Comparison of ENCODE assay signal across 1 cellular context in genomic region chr19:45492627-45493470, GRCh38.
A peak's percentile ranks its signal among the peaks of the same experiment; 100 is the strongest.
TF ChIP-seq lines count a peak whose summit lies in the region.

No MANE protein-coding gene starts in this region.

TF ChIP-seq in HepG2, 621 proteins besides CTCF, POLR2A, EP300 and RAD21 (continued from another document and continues in another):
- TF ChIP-seq ZNF513 (CRISPR knock-in tag; conservative IDR thresholded peaks at IDR 0.05) (no peak), ZBTB26 (CRISPR knock-in tag; IDR thresholded peaks at IDR 0.05; ENCODE audit: borderline replicate concordance) (no peak), ATM (IDR thresholded peaks at IDR 0.05; ENCODE audit: borderline replicate concordance) (no peak), WIZ (CRISPR knock-in tag; IDR thresholded peaks at IDR 0.05) (no peak), ZNF597 (CRISPR knock-in tag; IDR thresholded peaks at IDR 0.05) (no peak), U2AF1 (optimal IDR thresholded peaks at IDR 0.05; ENCODE audit: low read depth, low read length) (no peak), MAFG (CRISPR knock-in tag; IDR thresholded peaks at IDR 0.05) (no peak), IKZF1 (IDR thresholded peaks at IDR 0.05) (no peak), ZBTB8A (CRISPR knock-in tag; IDR thresholded peaks at IDR 0.05; ENCODE audit: borderline replicate concordance, low read depth) (no peak), NFIC (IDR thresholded peaks at IDR 0.05; ENCODE audit: low read length) (no peak), SIN3A (IDR thresholded peaks at IDR 0.05; ENCODE audit: borderline replicate concordance, low read depth, low read length) (no peak), REXO4 (CRISPR knock-in tag; IDR thresholded peaks at IDR 0.05; ENCODE audit: borderline replicate concordance) (no peak), ZSCAN22 (CRISPR knock-in tag; IDR thresholded peaks at IDR 0.05) (0 out of 2 replicates have a peak, but pooled peaks have one; percentile 38), CC2D1A (CRISPR knock-in tag; IDR thresholded peaks at IDR 0.05) (no peak), NR3C1 (CRISPR knock-in tag; IDR thresholded peaks at IDR 0.05) (no peak), ZNF878 (CRISPR knock-in tag; IDR thresholded peaks at IDR 0.05) (0 out of 2 replicates have a peak, but pooled peaks have one; percentile 34), ZNF234 (CRISPR knock-in tag; conservative IDR thresholded peaks at IDR 0.05) (no peak), SMC3 (IDR thresholded peaks at IDR 0.05; ENCODE audit: low read length) (no peak), ZNF101 (CRISPR knock-in tag; IDR thresholded peaks at IDR 0.05; ENCODE audit: borderline replicate concordance, low read depth) (no peak), HHEX (CRISPR knock-in tag; IDR thresholded peaks at IDR 0.05) (no peak), DMAP1 (CRISPR knock-in tag; IDR thresholded peaks at IDR 0.05) (no peak), RFXAP (CRISPR knock-in tag; IDR thresholded peaks at IDR 0.05; ENCODE audit: borderline replicate concordance) (peak; percentile 65; the same call in 1 of the 2 replicates), CBX2 (IDR thresholded peaks at IDR 0.05; ENCODE audit: low read depth, low read length) (no peak), CBX2 (CRISPR knock-in tag; IDR thresholded peaks at IDR 0.05; ENCODE audit: low read depth) (no peak), GATA4 (IDR thresholded peaks at IDR 0.05; ENCODE audit: borderline replicate concordance, low read depth) (no peak), MIER3 (CRISPR knock-in tag; IDR thresholded peaks at IDR 0.05; ENCODE audit: borderline replicate concordance) (no peak; the same call in 1 of the 2 replicates), GLI4 (CRISPR knock-in tag; IDR thresholded peaks at IDR 0.05; ENCODE audit: borderline replicate concordance) (no peak), PLRG1 (conservative IDR thresholded peaks at IDR 0.05) (no peak), ETV5 (CRISPR knock-in tag; IDR thresholded peaks at IDR 0.05; ENCODE audit: borderline replicate concordance) (0 out of 2 replicates have a peak, but pooled peaks have one; percentile 24), ZNF263 (CRISPR knock-in tag; IDR thresholded peaks at IDR 0.05) (peak; percentile 47; the same call in 1 of the 2 replicates), ZSCAN9 (CRISPR knock-in tag; IDR thresholded peaks at IDR 0.05; ENCODE audit: borderline replicate concordance) (no peak), FOXP4 (CRISPR knock-in tag; IDR thresholded peaks at IDR 0.05) (peak; percentile 57), ZNF296 (CRISPR knock-in tag; conservative IDR thresholded peaks at IDR 0.05) (no peak), LCORL (IDR thresholded peaks at IDR 0.05) (no peak), LCORL (CRISPR knock-in tag; IDR thresholded peaks at IDR 0.05) (peak; percentile 60; the same call in 1 of the 2 replicates), GZF1 (CRISPR knock-in tag; IDR thresholded peaks at IDR 0.05) (no peak), DR1 (CRISPR knock-in tag; IDR thresholded peaks at IDR 0.05) (0 out of 2 replicates have a peak, but pooled peaks have one; percentile 19), NPAS2 (CRISPR knock-in tag; IDR thresholded peaks at IDR 0.05; ENCODE audit: borderline replicate concordance) (no peak), ZFP90 (CRISPR knock-in tag; IDR thresholded peaks at IDR 0.05; ENCODE audit: borderline replicate concordance) (peak; percentile 72; the same call in 1 of the 2 replicates), ZNF274 (CRISPR knock-in tag; IDR thresholded peaks at IDR 0.05) (no peak), RFX1 (IDR thresholded peaks at IDR 0.05) (no peak)
- TF ChIP-seq, protein P1, sequence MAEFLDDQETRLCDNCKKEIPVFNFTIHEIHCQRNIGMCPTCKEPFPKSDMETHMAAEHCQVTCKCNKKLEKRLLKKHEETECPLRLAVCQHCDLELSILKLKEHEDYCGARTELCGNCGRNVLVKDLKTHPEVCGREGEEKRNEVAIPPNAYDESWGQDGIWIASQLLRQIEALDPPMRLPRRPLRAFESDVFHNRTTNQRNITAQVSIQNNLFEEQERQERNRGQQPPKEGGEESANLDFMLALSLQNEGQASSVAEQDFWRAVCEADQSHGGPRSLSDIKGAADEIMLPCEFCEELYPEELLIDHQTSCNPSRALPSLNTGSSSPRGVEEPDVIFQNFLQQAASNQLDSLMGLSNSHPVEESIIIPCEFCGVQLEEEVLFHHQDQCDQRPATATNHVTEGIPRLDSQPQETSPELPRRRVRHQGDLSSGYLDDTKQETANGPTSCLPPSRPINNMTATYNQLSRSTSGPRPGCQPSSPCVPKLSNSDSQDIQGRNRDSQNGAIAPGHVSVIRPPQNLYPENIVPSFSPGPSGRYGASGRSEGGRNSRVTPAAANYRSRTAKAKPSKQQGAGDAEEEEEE (CRISPR knock-in tag; IDR thresholded peaks at IDR 0.05; ENCODE audit: borderline replicate concordance), result no peak
- TF ChIP-seq, protein P2, sequence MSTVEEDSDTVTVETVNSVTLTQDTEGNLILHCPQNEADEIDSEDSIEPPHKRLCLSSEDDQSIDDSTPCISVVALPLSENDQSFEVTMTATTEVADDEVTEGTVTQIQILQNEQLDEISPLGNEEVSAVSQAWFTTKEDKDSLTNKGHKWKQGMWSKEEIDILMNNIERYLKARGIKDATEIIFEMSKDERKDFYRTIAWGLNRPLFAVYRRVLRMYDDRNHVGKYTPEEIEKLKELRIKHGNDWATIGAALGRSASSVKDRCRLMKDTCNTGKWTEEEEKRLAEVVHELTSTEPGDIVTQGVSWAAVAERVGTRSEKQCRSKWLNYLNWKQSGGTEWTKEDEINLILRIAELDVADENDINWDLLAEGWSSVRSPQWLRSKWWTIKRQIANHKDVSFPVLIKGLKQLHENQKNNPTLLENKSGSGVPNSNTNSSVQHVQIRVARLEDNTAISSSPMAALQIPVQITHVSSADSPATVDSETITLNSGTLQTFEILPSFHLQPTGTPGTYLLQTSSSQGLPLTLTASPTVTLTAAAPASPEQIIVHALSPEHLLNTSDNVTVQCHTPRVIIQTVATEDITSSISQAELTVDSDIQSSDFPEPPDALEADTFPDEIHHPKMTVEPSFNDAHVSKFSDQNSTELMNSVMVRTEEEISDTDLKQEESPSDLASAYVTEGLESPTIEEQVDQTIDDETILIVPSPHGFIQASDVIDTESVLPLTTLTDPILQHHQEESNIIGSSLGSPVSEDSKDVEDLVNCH (CRISPR knock-in tag; IDR thresholded peaks at IDR 0.05), result no peak
- TF ChIP-seq, protein P3, sequence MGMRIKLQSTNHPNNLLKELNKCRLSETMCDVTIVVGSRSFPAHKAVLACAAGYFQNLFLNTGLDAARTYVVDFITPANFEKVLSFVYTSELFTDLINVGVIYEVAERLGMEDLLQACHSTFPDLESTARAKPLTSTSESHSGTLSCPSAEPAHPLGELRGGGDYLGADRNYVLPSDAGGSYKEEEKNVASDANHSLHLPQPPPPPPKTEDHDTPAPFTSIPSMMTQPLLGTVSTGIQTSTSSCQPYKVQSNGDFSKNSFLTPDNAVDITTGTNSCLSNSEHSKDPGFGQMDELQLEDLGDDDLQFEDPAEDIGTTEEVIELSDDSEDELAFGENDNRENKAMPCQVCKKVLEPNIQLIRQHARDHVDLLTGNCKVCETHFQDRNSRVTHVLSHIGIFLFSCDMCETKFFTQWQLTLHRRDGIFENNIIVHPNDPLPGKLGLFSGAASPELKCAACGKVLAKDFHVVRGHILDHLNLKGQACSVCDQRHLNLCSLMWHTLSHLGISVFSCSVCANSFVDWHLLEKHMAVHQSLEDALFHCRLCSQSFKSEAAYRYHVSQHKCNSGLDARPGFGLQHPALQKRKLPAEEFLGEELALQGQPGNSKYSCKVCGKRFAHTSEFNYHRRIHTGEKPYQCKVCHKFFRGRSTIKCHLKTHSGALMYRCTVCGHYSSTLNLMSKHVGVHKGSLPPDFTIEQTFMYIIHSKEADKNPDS (CRISPR knock-in tag; IDR thresholded peaks at IDR 0.05), result no peak
- TF ChIP-seq, protein P4, sequence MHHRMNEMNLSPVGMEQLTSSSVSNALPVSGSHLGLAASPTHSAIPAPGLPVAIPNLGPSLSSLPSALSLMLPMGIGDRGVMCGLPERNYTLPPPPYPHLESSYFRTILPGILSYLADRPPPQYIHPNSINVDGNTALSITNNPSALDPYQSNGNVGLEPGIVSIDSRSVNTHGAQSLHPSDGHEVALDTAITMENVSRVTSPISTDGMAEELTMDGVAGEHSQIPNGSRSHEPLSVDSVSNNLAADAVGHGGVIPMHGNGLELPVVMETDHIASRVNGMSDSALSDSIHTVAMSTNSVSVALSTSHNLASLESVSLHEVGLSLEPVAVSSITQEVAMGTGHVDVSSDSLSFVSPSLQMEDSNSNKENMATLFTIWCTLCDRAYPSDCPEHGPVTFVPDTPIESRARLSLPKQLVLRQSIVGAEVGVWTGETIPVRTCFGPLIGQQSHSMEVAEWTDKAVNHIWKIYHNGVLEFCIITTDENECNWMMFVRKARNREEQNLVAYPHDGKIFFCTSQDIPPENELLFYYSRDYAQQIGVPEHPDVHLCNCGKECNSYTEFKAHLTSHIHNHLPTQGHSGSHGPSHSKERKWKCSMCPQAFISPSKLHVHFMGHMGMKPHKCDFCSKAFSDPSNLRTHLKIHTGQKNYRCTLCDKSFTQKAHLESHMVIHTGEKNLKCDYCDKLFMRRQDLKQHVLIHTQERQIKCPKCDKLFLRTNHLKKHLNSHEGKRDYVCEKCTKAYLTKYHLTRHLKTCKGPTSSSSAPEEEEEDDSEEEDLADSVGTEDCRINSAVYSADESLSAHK (CRISPR knock-in tag; IDR thresholded peaks at IDR 0.05; ENCODE audit: borderline replicate concordance), result no peak
- TF ChIP-seq, protein P5, sequence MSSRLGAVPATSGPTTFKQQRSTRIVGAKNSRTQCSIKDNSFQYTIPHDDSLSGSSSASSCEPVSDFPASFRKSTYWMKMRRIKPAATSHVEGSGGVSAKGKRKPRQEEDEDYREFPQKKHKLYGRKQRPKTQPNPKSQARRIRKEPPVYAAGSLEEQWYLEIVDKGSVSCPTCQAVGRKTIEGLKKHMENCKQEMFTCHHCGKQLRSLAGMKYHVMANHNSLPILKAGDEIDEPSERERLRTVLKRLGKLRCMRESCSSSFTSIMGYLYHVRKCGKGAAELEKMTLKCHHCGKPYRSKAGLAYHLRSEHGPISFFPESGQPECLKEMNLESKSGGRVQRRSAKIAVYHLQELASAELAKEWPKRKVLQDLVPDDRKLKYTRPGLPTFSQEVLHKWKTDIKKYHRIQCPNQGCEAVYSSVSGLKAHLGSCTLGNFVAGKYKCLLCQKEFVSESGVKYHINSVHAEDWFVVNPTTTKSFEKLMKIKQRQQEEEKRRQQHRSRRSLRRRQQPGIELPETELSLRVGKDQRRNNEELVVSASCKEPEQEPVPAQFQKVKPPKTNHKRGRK (CRISPR knock-in tag; IDR thresholded peaks at IDR 0.05), result no peak
